ENCODE assay signal across 8 cellular contexts in genomic region chr6:160972111-160972510, GRCh38. TPM values are rescaled to one million over a fixed set of nuclear protein-coding genes. Genes with fewer than 3 reads are reported as not detected.
DNase-seq lines count a peak whose midpoint lies in the region; ATAC-seq and TF ChIP-seq lines count a peak whose summit lies in the region.

No MANE protein-coding gene starts in this region.

- no peak overlapping the region for H3K4me3 Mint-ChIP-seq in activated CD4-positive, alpha-beta memory T cell treated with anti-CD3 and anti-CD28 coated beads, Interleukin-2, amount 10 ng/mL, durations not matched to agents 7 days and 5 days

- H3K4me3 ChIP-seq in ACC112 (ENCODE audit: low read depth, low read length) (no peak overlapping the region), breast epithelium (no peak overlapping the region)

- TF ChIP-seq POLR2A in breast epithelium (IDR thresholded peaks at IDR 0.05), result no peak

- H3K27ac ChIP-seq in ACC112 (ENCODE audit: low read depth, low read length) (peak overlapping the region; percentile 91), breast epithelium (peak overlapping the region; percentile 52 to 86)

- H3K9me3 ChIP-seq in breast epithelium, result no peaks in the 10 kb centered on the region

- intact Hi-C loops in breast epithelium (cut with DNase I; ENCODE audit: low total_unique reads), result no loop called here

- H3K36me3 Mint-ChIP-seq in activated CD4-positive, alpha-beta memory T cell treated with anti-CD3 and anti-CD28 coated beads, Interleukin-2, amount 10 ng/mL, durations not matched to agents 7 days and 5 days (ENCODE audit: low read depth), result no peaks in the 10 kb centered on the region

- TF ChIP-seq CTCF in breast epithelium (IDR thresholded peaks at IDR 0.05), result no peak

- H3K9me3 Mint-ChIP-seq in activated CD4-positive, alpha-beta memory T cell treated with anti-CD3 and anti-CD28 coated beads, Interleukin-2, amount 10 ng/mL, durations not matched to agents 7 days and 5 days, result no peaks in the 10 kb centered on the region

- no peak overlapping the region for H3K27ac Mint-ChIP-seq in activated CD4-positive, alpha-beta memory T cell treated with anti-CD3 and anti-CD28 coated beads, Interleukin-2, amount 10 ng/mL, durations not matched to agents 7 days and 5 days

- DNase-seq in HS-5 (ENCODE audit: low read depth) (peak; percentile 60), breast epithelium (ENCODE audit: low spot score in 2 of 2) (no peak), NAMALWA (ENCODE audit: low spot score) (no peak)
- DNase-seq in activated CD4-positive, alpha-beta memory T cell treated with anti-CD3 and anti-CD28 coated beads, Interleukin-2, amount 10 ng/mL, durations not matched to agents 7 days and 5 days, result no peak

- H3K27me3 ChIP-seq in ACC112 (ENCODE audit: insufficient read depth, low read length) (no peaks in the 10 kb centered on the region), breast epithelium (no peaks in the 10 kb centered on the region)

- no peaks in the 10 kb centered on the region for H3K4me1 Mint-ChIP-seq in activated CD4-positive, alpha-beta memory T cell treated with anti-CD3 and anti-CD28 coated beads, Interleukin-2, amount 10 ng/mL, durations not matched to agents 7 days and 5 days

- H3K4me1 ChIP-seq in ACC112 (ENCODE audit: control insufficient read depth, insufficient read depth, low read length, unreplicated experiment) (peaks cover 35% of the 10 kb centered on the region), breast epithelium (no peaks in the 10 kb centered on the region)

- H3K36me3 ChIP-seq in ACC112 (ENCODE audit: insufficient read depth, low read length), result no peaks in the 10 kb centered on the region
- H3K36me3 ChIP-seq in breast epithelium, result no peaks in the 10 kb centered on the region

- POLR2A ChIA-PET in activated CD4-positive, alpha-beta memory T cell treated with anti-CD3 and anti-CD28 coated beads, Interleukin-2, amount 10 ng/mL, durations not matched to agents 7 days and 5 days (lab: Charles Lee), result no interaction called here

- CTCF ChIA-PET in activated CD4-positive, alpha-beta memory T cell treated with anti-CD3 and anti-CD28 coated beads, Interleukin-2, amount 10 ng/mL, durations not matched to agents 7 days and 5 days (lab: Charles Lee), result interaction anchor here (1.2 to 3.4 kb wide), 3 partner anchors 15 to 399 kb away, joined by 3 to 12 read pairs (median 3); no protein-coding TSS in a partner anchor

- ATAC-seq in GM19351 (IDR thresholded peaks at IDR 0.05; ENCODE audit: unreplicated experiment), result peak; percentile 78
- no peak for ATAC-seq in GM21576 (IDR thresholded peaks at IDR 0.05; ENCODE audit: unreplicated experiment)
- no peak for ATAC-seq in GM19035 (IDR thresholded peaks at IDR 0.05; ENCODE audit: unreplicated experiment)

- H3K79me2 ChIP-seq in ACC112 (ENCODE audit: control insufficient read depth, insufficient read depth, low read length, unreplicated experiment), result no peaks in the 10 kb centered on the region

- no peak overlapping the region for H2AFZ ChIP-seq in ACC112 (ENCODE audit: low read length, unreplicated experiment)

- peaks cover 2% of the 10 kb centered on the region for H3K27me3 Mint-ChIP-seq in activated CD4-positive, alpha-beta memory T cell treated with anti-CD3 and anti-CD28 coated beads, Interleukin-2, amount 10 ng/mL, durations not matched to agents 7 days and 5 days

RNA-seq across cellular contexts. Expression of gene MAP3K4, which starts 19.5 kb away (rescaled TPM):
- total RNA-seq in breast epithelium, result 10 to 100 TPM; 24.6 to 49.2 (median 45.2) TPM
- total RNA-seq in activated CD4-positive, alpha-beta memory T cell treated with anti-CD3 and anti-CD28 coated beads, Interleukin-2, amount 10 ng/mL, durations not matched to agents 7 days and 5 days, result 10 to 100 TPM; 40.0 to 50.6 TPM
